In the genomic region with DNA sequence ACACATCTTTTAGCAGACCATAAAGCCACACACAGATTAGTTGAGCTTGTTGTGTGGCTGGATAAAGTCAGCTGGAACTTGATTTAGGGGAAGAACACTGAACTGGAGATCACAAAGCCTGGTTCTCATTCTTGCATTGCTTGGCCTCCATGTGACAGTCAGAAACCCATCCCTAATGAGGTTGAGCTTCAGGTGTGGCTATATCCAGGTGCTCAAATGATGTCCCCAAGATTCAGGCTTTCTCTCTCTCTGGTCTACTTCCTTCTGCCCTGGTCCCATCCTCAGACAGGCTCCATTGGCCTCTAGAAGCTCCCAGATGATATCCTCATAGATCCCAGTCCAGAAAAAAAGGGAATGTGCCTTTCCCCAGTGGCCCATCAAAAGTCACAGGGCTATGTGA, we compare ENCODE assay signal across 38 cellular contexts.
"Had no signal": no experiment of that assay in that cellular context is flagged by ENCODE, and none has a peak within 500 bp of the region (broad histone marks: within the 10 kb centered on the region; RNA-seq: fewer than 3 reads in every experiment).

No MANE protein-coding gene starts in this region.

- H3K9me3 Mint-ChIP-seq: activated CD4-positive, alpha-beta memory T cell treated with anti-CD3 and anti-CD28 coated beads for 36 hours; activated CD4-positive, alpha-beta T cell treated with anti-CD3 and anti-CD28 coated beads, Interleukin-2, amount 10 ng/mL, durations not matched to agents 7 days and 5 days; activated CD8-positive, alpha-beta T cell treated with anti-CD3 and anti-CD28 coated beads for 36 hours; activated naive CD4-positive, alpha-beta T cell treated with anti-CD3 and anti-CD28 coated beads for 36 hours; activated naive CD4-positive, alpha-beta T cell treated with anti-CD3 and anti-CD28 coated beads, Interleukin-2, amount 50 U/mL, for 72 hours; activated naive CD8-positive, alpha-beta T cell treated with anti-CD3 and anti-CD28 coated beads for 36 hours; activated T-cell treated with anti-CD3 and anti-CD28 coated beads, Interleukin-2, amount 50 U/mL, for 4 hours; activated T-cell treated with anti-CD3 and anti-CD28 coated beads, Interleukin-2, amount 50 U/mL, for 72 hours; activated T-helper 1 cell treated with anti-CD3 and anti-CD28 coated beads, Interleukin-12 subunit alpha, Interleukin-12 subunit beta, Interleukin-2, Interleukin-4 antibody, amounts not matched to agents 30 ng/mL and 10 ng/mL and 1 ng/mL, durations not matched to agents 14 hours and 24 hours and 36 hours; activated T-helper 17 cell treated with anti-CD3 and anti-CD28 coated beads, Interleukin-2, amount 50 U/mL, for 72 hours; central memory CD8-positive, alpha-beta T cell; T-helper 1 cell treated with Interleukin-12 subunit alpha and Interleukin-12 subunit beta and Interleukin-4 antibody, amounts not matched to agents 30 μg/mL and 1 μg/mL, for 36 hours; T-helper 2 cell treated with Interferon-gamma antibody and Interleukin-4, amounts not matched to agents 5 μg/mL and 100 μg/mL, for 36 hours had no signal

- ATAC-seq: activated CD4-positive, alpha-beta T cell treated with anti-CD3 and anti-CD28 coated beads for 36 hours; activated CD4-positive, CD25-positive, alpha-beta regulatory T cell treated with anti-CD3 and anti-CD28 coated beads, Interleukin-2, amount 50 U/mL, for 24 hours; activated CD8-positive, alpha-beta T cell treated with anti-CD3 and anti-CD28 coated beads for 36 hours; activated naive CD4-positive, alpha-beta T cell treated with anti-CD3 and anti-CD28 coated beads, Interleukin-2, amount 50 U/mL, for 72 hours; activated T-cell treated with anti-CD3 and anti-CD28 coated beads, Interleukin-2, amount 50 U/mL, for 4 hours; activated T-cell treated with anti-CD3 and anti-CD28 coated beads, Interleukin-2, amount 50 U/mL, for 72 hours; activated T-helper 17 cell treated with anti-CD3 and anti-CD28 coated beads, Interleukin-2, amount 50 U/mL, for 72 hours; body of pancreas had no signal

- H3K4me1 Mint-ChIP-seq: activated CD4-positive, alpha-beta T cell treated with anti-CD3 and anti-CD28 coated beads for 36 hours; activated CD4-positive, alpha-beta T cell treated with anti-CD3 and anti-CD28 coated beads, Interleukin-2, amount 10 ng/mL, durations not matched to agents 7 days and 5 days; activated naive CD8-positive, alpha-beta T cell treated with anti-CD3 and anti-CD28 coated beads for 36 hours; activated T-helper 17 cell treated with anti-CD3 and anti-CD28 coated beads, Interleukin-2, amount 50 U/mL, for 72 hours; central memory CD8-positive, alpha-beta T cell had no signal

- H3K27ac Mint-ChIP-seq: activated CD4-positive, alpha-beta memory T cell treated with anti-CD3 and anti-CD28 coated beads for 36 hours; activated CD4-positive, alpha-beta T cell treated with anti-CD3 and anti-CD28 coated beads for 36 hours; activated CD4-positive, alpha-beta T cell treated with anti-CD3 and anti-CD28 coated beads, Interleukin-2, amount 10 ng/mL, durations not matched to agents 7 days and 5 days; activated CD8-positive, alpha-beta T cell treated with anti-CD3 and anti-CD28 coated beads for 36 hours; activated naive CD4-positive, alpha-beta T cell treated with anti-CD3 and anti-CD28 coated beads for 36 hours; activated naive CD4-positive, alpha-beta T cell treated with anti-CD3 and anti-CD28 coated beads, Interleukin-2, amount 50 U/mL, for 72 hours; activated naive CD8-positive, alpha-beta T cell treated with anti-CD3 and anti-CD28 coated beads for 36 hours; activated T-cell treated with anti-CD3 and anti-CD28 coated beads, Interleukin-2, amount 50 U/mL, for 72 hours; activated T-helper 1 cell treated with anti-CD3 and anti-CD28 coated beads, Interleukin-12 subunit alpha, Interleukin-12 subunit beta, Interleukin-2, Interleukin-4 antibody, amounts not matched to agents 30 ng/mL and 10 ng/mL and 1 ng/mL, durations not matched to agents 14 hours and 24 hours and 36 hours; activated T-helper 17 cell treated with anti-CD3 and anti-CD28 coated beads, Interleukin-2, amount 50 U/mL, for 72 hours; T-helper 1 cell treated with Interleukin-12 subunit alpha and Interleukin-12 subunit beta and Interleukin-4 antibody, amounts not matched to agents 30 μg/mL and 1 μg/mL, for 36 hours; T-helper 2 cell treated with Interferon-gamma antibody and Interleukin-4, amounts not matched to agents 5 μg/mL and 100 μg/mL, for 36 hours had no signal

- H3K36me3 ChIP-seq: adrenal gland, brain microvascular endothelial cell, breast epithelium had no signal

- H3K4me1 ChIP-seq: adrenal gland, body of pancreas, breast epithelium had no signal

- H3K27ac ChIP-seq: adrenal gland, body of pancreas, brain microvascular endothelial cell, breast epithelium, VCaP had no signal

- H3K4me3 ChIP-seq: adrenal gland, body of pancreas, breast epithelium had no signal

- H3K9me3 ChIP-seq: adrenal gland, body of pancreas, breast epithelium had no signal

- DNase-seq: activated CD4-positive, alpha-beta memory T cell treated with anti-CD3 and anti-CD28 coated beads for 36 hours; activated CD4-positive, alpha-beta T cell treated with anti-CD3 and anti-CD28 coated beads for 1 hour; activated CD4-positive, alpha-beta T cell treated with anti-CD3 and anti-CD28 coated beads for 36 hours; activated CD4-positive, alpha-beta T cell treated with anti-CD3 and anti-CD28 coated beads for 48 hours; activated CD4-positive, alpha-beta T cell treated with anti-CD3 and anti-CD28 coated beads, Interleukin-2, amount 10 ng/mL, durations not matched to agents 7 days and 5 days; activated CD4-positive, alpha-beta T cell treated with anti-CD3 and anti-CD28 coated beads, Interleukin-2, amount 50 U/mL, for 4 hours; activated CD4-positive, CD25-positive, alpha-beta regulatory T cell; activated CD8-positive, alpha-beta T cell treated with anti-CD3 and anti-CD28 coated beads for 36 hours; activated effector memory CD4-positive, alpha-beta T cell treated with anti-CD3 and anti-CD28 coated beads, Interleukin-2, amount 50 U/mL, for 16 hours; activated gamma-delta T cell treated with Interleukin-2 at 50 U/mL for 16 hours; activated naive CD4-positive, alpha-beta T cell; activated naive CD4-positive, alpha-beta T cell treated with anti-CD3 and anti-CD28 coated beads for 36 hours; activated naive CD4-positive, alpha-beta T cell treated with anti-CD3 and anti-CD28 coated beads, Interleukin-2, amount 50 U/mL, for 16 hours; activated naive CD8-positive, alpha-beta T cell treated with anti-CD3 and anti-CD28 coated beads for 36 hours; activated T-cell treated with anti-CD3 and anti-CD28 coated beads for 4 hours; activated T-cell treated with anti-CD3 and anti-CD28 coated beads, Interleukin-2, amount 50 U/mL, for 1 hour; activated T-cell treated with anti-CD3 and anti-CD28 coated beads, Interleukin-2, amount 50 U/mL, for 4 hours; activated T-cell treated with anti-CD3 and anti-CD28 coated beads, Interleukin-2, amount 50 U/mL, for 72 hours; amniotic stem cell; aorta; body of pancreas; brain microvascular endothelial cell; caudate nucleus; cerebellar nuclear complex; SW 1271; T-helper 1 cell; T-helper 2 cell; T-helper 9 cell had no signal

- H3K27me3 ChIP-seq: adrenal gland, body of pancreas, brain microvascular endothelial cell, breast epithelium had no signal

- H3K27me3 Mint-ChIP-seq: activated CD4-positive, alpha-beta T cell treated with anti-CD3 and anti-CD28 coated beads for 36 hours; activated CD8-positive, alpha-beta T cell treated with anti-CD3 and anti-CD28 coated beads for 36 hours; activated naive CD8-positive, alpha-beta T cell treated with anti-CD3 and anti-CD28 coated beads for 36 hours had no signal

- H3K4me3 Mint-ChIP-seq: activated CD4-positive, alpha-beta memory T cell treated with anti-CD3 and anti-CD28 coated beads for 36 hours; activated CD4-positive, alpha-beta T cell treated with anti-CD3 and anti-CD28 coated beads for 36 hours; activated CD4-positive, alpha-beta T cell treated with anti-CD3 and anti-CD28 coated beads, Interleukin-2, amount 10 ng/mL, durations not matched to agents 7 days and 5 days; activated CD8-positive, alpha-beta T cell treated with anti-CD3 and anti-CD28 coated beads for 36 hours; activated naive CD4-positive, alpha-beta T cell treated with anti-CD3 and anti-CD28 coated beads for 36 hours; activated naive CD8-positive, alpha-beta T cell treated with anti-CD3 and anti-CD28 coated beads for 36 hours; activated T-cell treated with anti-CD3 and anti-CD28 coated beads, Interleukin-2, amount 50 U/mL, for 4 hours; activated T-cell treated with anti-CD3 and anti-CD28 coated beads, Interleukin-2, amount 50 U/mL, for 72 hours; activated T-helper 1 cell treated with anti-CD3 and anti-CD28 coated beads, Interleukin-12 subunit alpha, Interleukin-12 subunit beta, Interleukin-2, Interleukin-4 antibody, amounts not matched to agents 30 ng/mL and 10 ng/mL and 1 ng/mL, durations not matched to agents 14 hours and 24 hours and 36 hours; activated T-helper 17 cell treated with anti-CD3 and anti-CD28 coated beads, Interleukin-2, amount 50 U/mL, for 72 hours; central memory CD8-positive, alpha-beta T cell; T-helper 1 cell treated with Interleukin-12 subunit alpha and Interleukin-12 subunit beta and Interleukin-4 antibody, amounts not matched to agents 30 μg/mL and 1 μg/mL, for 36 hours; T-helper 2 cell treated with Interferon-gamma antibody and Interleukin-4, amounts not matched to agents 5 μg/mL and 100 μg/mL, for 36 hours had no signal

- H3K36me3 Mint-ChIP-seq: activated CD4-positive, alpha-beta memory T cell treated with anti-CD3 and anti-CD28 coated beads for 36 hours; activated naive CD4-positive, alpha-beta T cell treated with anti-CD3 and anti-CD28 coated beads, Interleukin-2, amount 50 U/mL, for 72 hours; activated naive CD8-positive, alpha-beta T cell treated with anti-CD3 and anti-CD28 coated beads for 36 hours had no signal
